8 cellular contexts compared by ENCODE assay signal in the genomic region with DNA sequence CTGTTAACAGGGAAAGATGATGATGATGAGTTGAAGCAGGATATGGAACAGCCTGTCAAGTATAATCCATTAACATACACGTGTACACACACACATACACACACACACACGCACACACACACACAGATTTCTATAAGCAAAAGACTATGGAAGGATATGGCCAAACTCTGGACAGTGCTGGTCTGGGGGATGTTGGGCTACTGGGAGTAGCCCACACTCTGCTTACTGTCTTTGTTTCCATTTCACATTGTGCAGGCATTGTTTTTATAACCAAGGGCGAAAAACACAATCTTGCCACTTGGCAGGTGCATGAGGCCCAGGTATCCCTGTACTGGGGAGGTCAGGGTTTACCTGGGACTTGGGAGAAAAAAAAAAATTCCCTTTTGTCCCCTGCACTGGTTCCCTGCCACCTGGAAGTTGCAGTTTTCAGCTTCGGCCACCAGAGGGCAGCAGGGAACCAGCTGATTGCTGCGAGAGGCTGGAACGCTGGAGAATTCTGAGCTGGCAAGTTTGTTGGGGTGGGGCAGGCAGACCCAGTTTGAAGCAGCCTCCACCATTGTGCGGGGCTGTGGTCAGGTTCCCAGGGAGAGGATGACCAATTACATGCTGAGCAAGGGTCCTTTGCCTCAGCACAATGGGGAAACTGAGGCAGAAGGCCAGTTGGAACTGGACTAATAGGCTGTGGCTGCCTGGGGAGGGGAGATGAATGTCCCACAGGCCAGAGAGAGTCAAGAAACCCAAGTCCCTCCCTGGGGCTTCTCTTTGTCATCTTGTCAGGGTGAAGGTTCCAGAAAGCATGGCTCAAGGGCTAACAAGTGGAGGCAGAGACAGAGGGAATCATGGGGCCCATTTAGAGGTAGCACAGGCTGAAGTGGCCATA. TPM values are rescaled to one million over a fixed set of nuclear protein-coding genes. Genes with fewer than 3 reads are reported as not detected.
DNase-seq lines count a peak whose midpoint lies in the region; ATAC-seq and TF ChIP-seq lines count a peak whose summit lies in the region.

No MANE protein-coding gene starts in this region.

- H3K4me1 ChIP-seq in CD4-positive, alpha-beta memory T cell (ENCODE audit: insufficient read depth, low read length) = no peaks in the 10 kb centered on the region
- H3K4me1 ChIP-seq in lower lobe of right lung = peaks cover 8% of the 10 kb centered on the region

- H3K36me3 Mint-ChIP-seq in CD4-positive, alpha-beta memory T cell = peaks cover 0 to 2% of the 10 kb centered on the region in 2 donors

- no peak overlapping the region for H3K27ac ChIP-seq in CD4-positive, alpha-beta memory T cell (ENCODE audit: low read depth, low read length)
- H3K27ac ChIP-seq in lower lobe of right lung = no peak overlapping the region

- POLR2A ChIA-PET in CD4-positive, alpha-beta memory T cell (lab: Charles Lee; ENCODE audit: partially characterized antibody) = interaction anchor here (1.5 kb wide), 1 partner anchor 93 kb away, joined by 4 read pairs; no protein-coding TSS in a partner anchor

- H3K36me3 ChIP-seq in CD4-positive, alpha-beta memory T cell (ENCODE audit: insufficient read depth, low read length) = no peaks in the 10 kb centered on the region
- no peaks in the 10 kb centered on the region for H3K36me3 ChIP-seq in lower lobe of right lung

- no peak overlapping the region for H3K4me3 ChIP-seq in CD4-positive, alpha-beta memory T cell (ENCODE audit: low read length in 2 of 2)
- H3K4me3 ChIP-seq in lower lobe of right lung = no peak overlapping the region

- CTCF ChIA-PET in CD4-positive, alpha-beta memory T cell (lab: Charles Lee; ENCODE audit: partially characterized antibody) = interaction anchor here (0.6 to 4.8 kb wide), 41 partner anchors 9 to 1327 kb away, joined by 3 to 91 read pairs (median 5); a partner anchor contains a TSS

- intact Hi-C loops in CD4-positive, alpha-beta memory T cell (cut with micrococcal nuclease) = loop anchor here (1.0 to 5.0 kb wide), 3 partner anchors 93 to 768 kb away; no protein-coding TSS in a partner anchor
- intact Hi-C loops in lower lobe of right lung (cut with DNase I) = loop anchor here (10.0 kb wide), 1 partner anchor 90 kb away; no protein-coding TSS in a partner anchor

- peak; percentile 81 to 82 for ATAC-seq in lower lobe of right lung
- no peak for ATAC-seq in GM21786 (IDR thresholded peaks at IDR 0.05; ENCODE audit: unreplicated experiment)

- H3K27ac Mint-ChIP-seq in CD4-positive, alpha-beta memory T cell = peak overlapping the region in 1 of 7 donors; percentile 65

- H3K4me3 Mint-ChIP-seq in CD4-positive, alpha-beta memory T cell = no peak overlapping the region

- peak; percentile 54 to 74 (median 63) for DNase-seq in CD4-positive, alpha-beta memory T cell
- DNase-seq in H4 (ENCODE audit: low spot score) (peak; percentile 67), NCI-H345 (lab: John Stamatoyannopoulos, UW) (peak; percentile 56), dermis microvascular lymphatic vessel endothelial cell (ENCODE audit: low read depth in 2 of 2) (peak; percentile 34 to 58), lower lobe of right lung (peak; percentile 87)
- DNase-seq in activated CD4-positive, alpha-beta T cell treated with anti-CD3 and anti-CD28 coated beads, Interleukin-2, amount 50 U/mL, for 4 hours = peak; percentile 69 to 70
- DNase-seq in stimulated activated CD8-positive, alpha-beta memory T cell treated with anti-CD3 and anti-CD28 coated beads, Interleukin-12 subunit alpha, Interleukin-12 subunit beta, amount 100 ng/mL, for 1 hour (ENCODE audit: low read depth) = peak; percentile 69

- TF ChIP-seq CTCF in lower lobe of right lung (IDR thresholded peaks at IDR 0.05) = peak; percentile 99

- no peaks in the 10 kb centered on the region for H3K9me3 ChIP-seq in CD4-positive, alpha-beta memory T cell (ENCODE audit: control insufficient read depth in 1 of 2, low read length in 2 of 2)
- H3K9me3 ChIP-seq in lower lobe of right lung = no peaks in the 10 kb centered on the region

- H3K27me3 Mint-ChIP-seq in CD4-positive, alpha-beta memory T cell = no peaks in the 10 kb centered on the region

- H3K27me3 ChIP-seq in CD4-positive, alpha-beta memory T cell (ENCODE audit: insufficient read depth, low read length) = no peaks in the 10 kb centered on the region
- H3K27me3 ChIP-seq in lower lobe of right lung (ENCODE audit: low read depth) = no peaks in the 10 kb centered on the region

- peaks cover 0 to 7% (median 3%) of the 10 kb centered on the region in 4 donors for H3K4me1 Mint-ChIP-seq in CD4-positive, alpha-beta memory T cell

- peaks cover 0 to 16% (median 8%) of the 10 kb centered on the region in 8 donors for H3K9me3 Mint-ChIP-seq in CD4-positive, alpha-beta memory T cell

RNA-seq across cellular contexts. Expression of a gene that starts 27.3 kb away (rescaled TPM):
- total RNA-seq in CD4-positive, alpha-beta memory T cell = 10 to 100 TPM; 26.3 to 33.7 TPM
- polyA plus RNA-seq in CD4-positive, alpha-beta memory T cell = 10 to 100 TPM; 10.6 to 13.1 TPM
- 45.2 and 52.3 TPM in 2 replicates for total RNA-seq in H4 (2014; rRNA removed; shearing (Covaris generic))
- total RNA-seq in dermis microvascular lymphatic vessel endothelial cell (12.7 and 22.1 TPM in 2 replicates), lower lobe of right lung (28.5 TPM)
